In the genomic region with DNA sequence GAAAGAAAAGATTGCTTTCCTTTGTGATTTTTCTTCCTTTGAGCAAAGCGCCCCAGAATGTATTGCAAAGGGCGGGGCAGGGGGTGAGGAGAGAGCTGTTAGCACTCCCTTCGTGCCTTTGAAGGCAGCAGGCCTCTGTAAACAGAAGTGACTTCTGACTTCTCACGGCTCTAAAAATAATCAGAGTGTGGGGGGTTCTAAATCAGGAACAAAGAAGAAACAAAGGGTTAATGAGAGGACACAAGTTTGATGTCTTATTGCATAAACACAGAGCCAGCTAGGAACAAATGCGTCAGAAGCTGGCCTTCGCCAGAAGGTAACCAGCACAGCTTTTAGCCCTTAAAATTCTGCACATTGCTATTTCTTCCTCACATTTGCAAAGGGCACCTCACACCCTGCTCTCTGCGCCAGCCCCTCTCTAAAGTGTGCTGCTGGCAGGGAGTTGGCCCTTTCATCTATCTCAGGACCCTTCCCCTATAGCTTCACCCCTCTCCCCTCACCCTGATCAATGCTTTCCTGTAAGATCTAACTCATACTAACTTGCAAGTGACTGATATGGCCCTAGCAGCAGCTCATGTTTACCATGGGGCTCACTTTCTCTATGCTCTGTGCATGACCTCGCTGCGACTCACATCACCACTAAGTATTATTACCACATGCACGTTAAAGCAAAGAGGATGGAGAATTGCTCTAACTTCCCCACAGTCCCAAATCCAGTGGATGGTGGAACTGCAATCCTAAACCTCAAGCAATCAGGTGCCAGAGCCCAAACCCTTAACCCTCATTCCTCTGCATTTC, we compare ENCODE assay signal across 10 cellular contexts.
DNase-seq lines count a peak whose midpoint lies in the region; ATAC-seq and TF ChIP-seq lines count a peak whose summit lies in the region.
"Had no signal": no experiment of that assay in that cellular context is flagged by ENCODE, and none has a peak within 500 bp of the region (broad histone marks: within the 10 kb centered on the region; RNA-seq: fewer than 3 reads in every experiment).

No MANE protein-coding gene starts in this region.

- no peaks in the 10 kb centered on the region for H3K27me3 Mint-ChIP-seq in activated T-helper 17 cell treated with anti-CD3 and anti-CD28 coated beads, Interleukin-2, amount 50 U/mL, for 72 hours

- ATAC-seq in activated T-helper 17 cell treated with anti-CD3 and anti-CD28 coated beads, Interleukin-2, amount 50 U/mL, for 72 hours (replicated peaks), result peak; percentile 75
- no peak for ATAC-seq in HG03460 (IDR thresholded peaks at IDR 0.05; ENCODE audit: unreplicated experiment)
- ATAC-seq: natural killer cell had no signal

- peak overlapping the region; percentile 100 for H3K27ac Mint-ChIP-seq in activated T-helper 17 cell treated with anti-CD3 and anti-CD28 coated beads, Interleukin-2, amount 50 U/mL, for 72 hours
- H3K27ac Mint-ChIP-seq: natural killer cell had no signal

- H3K9me3 Mint-ChIP-seq in activated T-helper 17 cell treated with anti-CD3 and anti-CD28 coated beads, Interleukin-2, amount 50 U/mL, for 72 hours, result peaks cover 5% of the 10 kb centered on the region
- H3K9me3 Mint-ChIP-seq: natural killer cell had no signal

- DNase-seq in AG09319 (ENCODE audit: extremely low read depth, low read depth) (peak; percentile 1), LHCN-M2 (ENCODE audit: low read depth) (peak; percentile 37), kidney tubule cell (ENCODE audit: low spot score) (peak; percentile 74), ecto neural progenitor cell (ENCODE audit: low spot score) (no peak), NCI-H1105 (lab: John Stamatoyannopoulos, UW) (no peak), T-helper 9 cell (no peak)
- DNase-seq: natural killer cell, NCI-H345 had no signal

- H3K4me1 Mint-ChIP-seq in activated T-helper 17 cell treated with anti-CD3 and anti-CD28 coated beads, Interleukin-2, amount 50 U/mL, for 72 hours, result peaks cover 23% of the 10 kb centered on the region
- H3K4me1 Mint-ChIP-seq: natural killer cell had no signal

- H3K36me3 Mint-ChIP-seq in activated T-helper 17 cell treated with anti-CD3 and anti-CD28 coated beads, Interleukin-2, amount 50 U/mL, for 72 hours (ENCODE audit: low read depth), result no peaks in the 10 kb centered on the region
- H3K36me3 Mint-ChIP-seq: natural killer cell had no signal

- TF ChIP-seq CTCF in AG09319 (IDR thresholded peaks at IDR 0.05; ENCODE audit: low read depth, low read length), result no peak

- peak overlapping the region; percentile 33 for H3K4me3 Mint-ChIP-seq in activated T-helper 17 cell treated with anti-CD3 and anti-CD28 coated beads, Interleukin-2, amount 50 U/mL, for 72 hours
- H3K4me3 Mint-ChIP-seq: natural killer cell had no signal

Comparison
In these comparisons a context has a peak if more than half of its experiments do, and no peak if none do; other contexts are left out.
1. DNase-seq: peak in AG09319 (single experiment), LHCN-M2 (single experiment) and kidney tubule cell (single experiment); none in ecto neural progenitor cell (single experiment), NCI-H1105 (single experiment) and T-helper 9 cell (single experiment).